12 cellular contexts compared by ENCODE assay signal in the genomic region with DNA sequence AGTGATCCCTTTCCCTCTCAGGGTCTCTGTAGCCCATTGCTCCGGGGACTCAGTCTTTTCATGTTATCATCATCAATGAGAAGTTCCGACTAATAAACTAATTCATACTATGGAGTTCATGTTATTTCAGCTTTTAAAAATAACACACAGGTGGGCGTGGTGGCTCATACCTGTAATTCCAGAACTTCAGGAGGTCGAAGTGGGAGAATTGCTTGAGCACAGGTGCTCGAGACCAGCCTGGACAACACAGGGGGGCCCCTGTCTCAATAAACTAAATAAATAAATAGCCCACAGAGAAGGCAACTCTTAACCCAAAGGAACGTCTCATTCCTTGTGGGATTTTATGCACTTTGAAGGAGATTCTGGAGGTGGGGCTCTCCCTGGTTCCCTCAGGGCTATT. TPM values are rescaled to one million over a fixed set of nuclear protein-coding genes. Genes with fewer than 3 reads are reported as not detected.
"Had no signal": no experiment of that assay in that cellular context is flagged by ENCODE, and none has a peak within 500 bp of the region (broad histone marks: within the 10 kb centered on the region; RNA-seq: fewer than 3 reads in every experiment).

No MANE protein-coding gene starts in this region.

- H3K4me3 ChIP-seq: GM23248, HAP-1, K562 had no signal

- ATAC-seq: HCT116, HepG2, K562 had no signal

- H3K9me3 ChIP-seq: HAP-1 had no signal

- H3K27ac Mint-ChIP-seq: HFFc6, IgD-negative memory B cell had no signal

- H3K4me1 ChIP-seq: HAP-1 had no signal

- H3K36me3 ChIP-seq: HAP-1 had no signal

- H3K27ac ChIP-seq: GM23248, HL-60 had no signal

- H3K36me3 Mint-ChIP-seq: IgD-negative memory B cell had no signal

- H3K4me3 Mint-ChIP-seq: HFFc6, IgD-negative memory B cell had no signal

- DNase-seq: GM23248, GOT3, H7, HFFc6 had no signal

- H2AFZ ChIP-seq: GM23248 had no signal

RNA-seq across cellular contexts. Expression of a gene that starts 14.5 kb away (rescaled TPM):
- total RNA-seq: H4, H7, HepG2, HFFc6, HT1080, K562 had no signal

RNA-seq across cellular contexts. Expression of a gene that starts 25.3 kb away (rescaled TPM):
- total RNA-seq: H4, HFFc6, K562 had no signal

RNA-seq across cellular contexts. Expression of a gene that starts 33.6 kb away (rescaled TPM):
- total RNA-seq: K562 had no signal
